Comparison of ENCODE assay signal across 16 cellular contexts in genomic region chr10:84336406-84336805, GRCh38.
"Had no signal": no experiment of that assay in that cellular context is flagged by ENCODE, and none has a peak within 500 bp of the region (broad histone marks: within the 10 kb centered on the region; RNA-seq: fewer than 3 reads in every experiment).

No MANE protein-coding gene starts in this region.

- H3K27me3 ChIP-seq: heart left ventricle, sigmoid colon, transverse colon had no signal

- DNase-seq: activated CD4-positive, alpha-beta T cell treated with anti-CD3 and anti-CD28 coated beads, Interleukin-2, amount 50 U/mL, for 4 hours; activated CD8-positive, alpha-beta memory T cell treated with anti-CD3 and anti-CD28 coated beads, Interleukin-2, amount 10 ng/mL, durations not matched to agents 7 days and 5 days; activated gamma-delta T cell; activated T-cell treated with anti-CD3 and anti-CD28 coated beads, Interleukin-2, amount 50 U/mL, for 4 hours; amygdala; foreskin melanocyte; heart left ventricle; kidney glomerular epithelial cell; sigmoid colon; stimulated activated CD4-positive, alpha-beta T cell treated with anti-CD3 and anti-CD28 coated beads, Interleukin-2, amount 100 ng/mL, for 24 hours; stimulated activated naive CD4-positive, alpha-beta T cell; substantia nigra; SW 1271; transverse colon had no signal

- H3K9me3 ChIP-seq: heart left ventricle, sigmoid colon, transverse colon had no signal

- ATAC-seq: activated CD4-positive, CD25-positive, alpha-beta regulatory T cell treated with anti-CD3 and anti-CD28 coated beads, Interleukin-2, amount 50 U/mL, for 24 hours; activated CD8-positive, alpha-beta memory T cell treated with anti-CD3 and anti-CD28 coated beads, Interleukin-2, amount 10 ng/mL, durations not matched to agents 7 days and 5 days; activated T-cell treated with anti-CD3 and anti-CD28 coated beads, Interleukin-2, amount 50 U/mL, for 4 hours; heart left ventricle had no signal

- H3K36me3 ChIP-seq: heart left ventricle, sigmoid colon, transverse colon had no signal

- H3K4me3 ChIP-seq: heart left ventricle, lung, sigmoid colon, transverse colon had no signal

- H3K27ac ChIP-seq: heart left ventricle, sigmoid colon, transverse colon had no signal
